ENCODE assay signal across 1 cellular context in the genomic region with DNA sequence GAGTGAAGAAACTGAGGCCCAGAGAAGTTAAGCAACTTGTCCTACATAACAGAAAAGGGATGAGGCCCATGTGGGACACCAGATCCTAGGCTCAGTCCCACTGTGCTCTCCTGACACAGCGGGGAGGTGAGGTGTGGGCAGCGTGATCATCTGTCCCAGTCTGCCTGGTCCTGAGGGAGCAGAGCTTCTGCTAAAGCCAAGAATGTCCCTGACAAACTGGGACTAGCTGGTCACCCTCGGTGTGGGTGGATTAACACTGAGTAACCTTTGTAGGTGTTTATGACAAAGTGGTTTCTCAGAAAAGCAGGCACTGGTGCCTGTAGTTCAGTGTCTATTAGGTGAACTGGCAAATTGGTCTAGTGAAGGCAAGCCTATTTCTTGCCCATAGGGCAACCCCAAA.
TF ChIP-seq lines count a peak whose summit lies in the region.

No MANE protein-coding gene starts in this region.

TF ChIP-seq in HEK293, 187 proteins besides CTCF, POLR2A, EP300 and RAD21 (continued from another document):
- TF ChIP-seq ZNF174 (tag by site-specific recombination; IDR thresholded peaks at IDR 0.05) (no peak), ZNF433 (tag by site-specific recombination; IDR thresholded peaks at IDR 0.05; ENCODE audit: low read depth) (no peak), KLF8 (tag by site-specific recombination; IDR thresholded peaks at IDR 0.05) (no peak), ZXDB (tag by site-specific recombination; IDR thresholded peaks at IDR 0.05) (no peak), HOXA7 (CRISPR knock-in tag; IDR thresholded peaks at IDR 0.05; ENCODE audit: borderline replicate concordance) (no peak), TRIM28 (IDR thresholded peaks at IDR 0.05; ENCODE audit: borderline replicate concordance, low read length) (no peak), ZNF16 (tag by site-specific recombination; IDR thresholded peaks at IDR 0.05; ENCODE audit: low read depth) (no peak), ZNF10 (tag by site-specific recombination; IDR thresholded peaks at IDR 0.05) (no peak), ZNF426 (tag by site-specific recombination; IDR thresholded peaks at IDR 0.05) (no peak), ZBTB17 (tag by site-specific recombination; IDR thresholded peaks at IDR 0.05) (no peak), ZNF394 (tag by site-specific recombination; IDR thresholded peaks at IDR 0.05; ENCODE audit: borderline replicate concordance) (no peak)
- TF ChIP-seq, protein P1, sequence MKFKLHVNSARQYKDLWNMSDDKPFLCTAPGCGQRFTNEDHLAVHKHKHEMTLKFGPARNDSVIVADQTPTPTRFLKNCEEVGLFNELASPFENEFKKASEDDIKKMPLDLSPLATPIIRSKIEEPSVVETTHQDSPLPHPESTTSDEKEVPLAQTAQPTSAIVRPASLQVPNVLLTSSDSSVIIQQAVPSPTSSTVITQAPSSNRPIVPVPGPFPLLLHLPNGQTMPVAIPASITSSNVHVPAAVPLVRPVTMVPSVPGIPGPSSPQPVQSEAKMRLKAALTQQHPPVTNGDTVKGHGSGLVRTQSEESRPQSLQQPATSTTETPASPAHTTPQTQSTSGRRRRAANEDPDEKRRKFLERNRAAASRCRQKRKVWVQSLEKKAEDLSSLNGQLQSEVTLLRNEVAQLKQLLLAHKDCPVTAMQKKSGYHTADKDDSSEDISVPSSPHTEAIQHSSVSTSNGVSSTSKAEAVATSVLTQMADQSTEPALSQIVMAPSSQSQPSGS (tag by site-specific recombination; IDR thresholded peaks at IDR 0.05; ENCODE audit: low read depth) = no peak
